ENCODE assay signal across 8 cellular contexts in genomic region chr2:90322977-90323376, GRCh38.
DNase-seq lines count a peak whose midpoint lies in the region; ATAC-seq, FAIRE-seq and TF ChIP-seq lines count a peak whose summit lies in the region.
"Not testable (repeated sequence)": the region's sequence is repeated elsewhere in the genome, so short reads cannot be mapped to it uniquely, and the experiment has no call there.

No MANE protein-coding gene starts in this region.

- not testable (repeated sequence) for TF ChIP-seq RAD21 in A549 (conservative IDR thresholded peaks at IDR 0.05 in 1 of 2, IDR thresholded peaks at IDR 0.05 in 1 of 2)

- DNase-seq in A549 (ENCODE audit: low read depth in 1 of 2, low spot score in 1 of 2); GM23338 (ENCODE audit: low spot score); activated CD8-positive, alpha-beta T cell treated with anti-CD3 and anti-CD28 coated beads, Interleukin-2, amount 10 ng/mL, durations not matched to agents 7 days and 5 days; chondrocyte (ENCODE audit: low spot score): not testable (repeated sequence)
- DNase-seq in kidney (peak; percentile 56), retina (peak; percentile 16)

- not testable (repeated sequence) for H3K4me1 Mint-ChIP-seq in GM23338; activated CD8-positive, alpha-beta T cell treated with anti-CD3 and anti-CD28 coated beads, Interleukin-2, amount 10 ng/mL, durations not matched to agents 7 days and 5 days (ENCODE audit: low read depth); activated naive CD4-positive, alpha-beta T cell treated with anti-CD3 and anti-CD28 coated beads, Interleukin-2, amount 50 U/mL, for 24 hours; chondrocyte (ENCODE audit: low read depth)

- POLR2A ChIA-PET in A549 (lab: Yijun Ruan, JAX); activated CD8-positive, alpha-beta T cell treated with anti-CD3 and anti-CD28 coated beads, Interleukin-2, amount 10 ng/mL, durations not matched to agents 7 days and 5 days (lab: Charles Lee): not testable (repeated sequence)

- H3K4me3 ChIP-seq in A549: peak overlapping the region; percentile 21; the same call in 1 of the 3 replicates
- H3K4me3 ChIP-seq in GM23338; kidney (ENCODE audit: low read length in 2 of 2): not testable (repeated sequence)
- peak overlapping the region; percentile 40 for H3K4me3 ChIP-seq in SU-DHL-6 (ENCODE audit: insufficient read depth, low read length, poor library complexity, severe bottlenecking)

- not testable (repeated sequence) for H3K4me1 ChIP-seq in A549; GM23338 (ENCODE audit: insufficient read depth); kidney (ENCODE audit: control insufficient read depth in 1 of 2, insufficient read depth in 1 of 2, low read depth in 1 of 2, low read length in 2 of 2)

- H3K9me3 ChIP-seq in A549; SU-DHL-6 (ENCODE audit: insufficient read depth, low read length); kidney (ENCODE audit: control insufficient read depth in 1 of 2, low read length in 2 of 2): not testable (repeated sequence)

- H3K27me3 ChIP-seq in GM23338 (ENCODE audit: insufficient read depth): peaks cover 18% of the 10 kb centered on the region
- H3K27me3 ChIP-seq in SU-DHL-6 (ENCODE audit: low read length): not testable (repeated sequence)

- TF ChIP-seq POLR2A in A549 (IDR thresholded peaks at IDR 0.05; ENCODE audit: low read length): not testable (repeated sequence)

- H3K27ac ChIP-seq in A549; GM23338 (ENCODE audit: low read depth); SU-DHL-6 (ENCODE audit: low read depth, low read length); kidney (ENCODE audit: low read depth in 2 of 2, low read length in 2 of 2): not testable (repeated sequence)

- not testable (repeated sequence) for H3K36me3 ChIP-seq in GM23338 (ENCODE audit: insufficient read depth); SU-DHL-6 (ENCODE audit: low read length); kidney (ENCODE audit: control insufficient read depth in 1 of 2, insufficient read depth in 2 of 2, low read length in 2 of 2)

- H3K9me3 Mint-ChIP-seq in GM23338; activated CD8-positive, alpha-beta T cell treated with anti-CD3 and anti-CD28 coated beads, Interleukin-2, amount 10 ng/mL, durations not matched to agents 7 days and 5 days (ENCODE audit: insufficient read depth); activated naive CD4-positive, alpha-beta T cell treated with anti-CD3 and anti-CD28 coated beads, Interleukin-2, amount 50 U/mL, for 24 hours; chondrocyte (ENCODE audit: low read depth): not testable (repeated sequence)

- CTCF ChIA-PET in A549 (lab: Yijun Ruan, JAX): interaction anchor here (0.6 kb wide), 1 partner anchor 1154 kb away, joined by 3 read pairs; no protein-coding TSS in a partner anchor
- CTCF ChIA-PET in activated CD8-positive, alpha-beta T cell treated with anti-CD3 and anti-CD28 coated beads, Interleukin-2, amount 10 ng/mL, durations not matched to agents 7 days and 5 days (lab: Charles Lee): not testable (repeated sequence)

- not testable (repeated sequence) for H3K27ac Mint-ChIP-seq in GM23338; activated naive CD4-positive, alpha-beta T cell treated with anti-CD3 and anti-CD28 coated beads, Interleukin-2, amount 50 U/mL, for 24 hours
- H3K27ac Mint-ChIP-seq in activated CD8-positive, alpha-beta T cell treated with anti-CD3 and anti-CD28 coated beads, Interleukin-2, amount 10 ng/mL, durations not matched to agents 7 days and 5 days: peak overlapping the region; percentile 80
- peak overlapping the region; percentile 63 for H3K27ac Mint-ChIP-seq in chondrocyte (ENCODE audit: unreplicated experiment)

- not testable (repeated sequence) for ATAC-seq in A549; GM23338; activated CD8-positive, alpha-beta T cell treated with anti-CD3 and anti-CD28 coated beads, Interleukin-2, amount 10 ng/mL, durations not matched to agents 7 days and 5 days

- intact Hi-C loops in kidney (cut with DNase I): not testable (repeated sequence)

- H3F3A ChIP-seq in GM23338 (replicated peaks; ENCODE audit: low read depth); SU-DHL-6 (ENCODE audit: insufficient read depth): not testable (repeated sequence)

- H3K4me3 Mint-ChIP-seq in GM23338: peak overlapping the region; percentile 52; the same call in 1 of the 3 replicates
- H3K4me3 Mint-ChIP-seq in activated CD8-positive, alpha-beta T cell treated with anti-CD3 and anti-CD28 coated beads, Interleukin-2, amount 10 ng/mL, durations not matched to agents 7 days and 5 days: peak overlapping the region; percentile 65
- H3K4me3 Mint-ChIP-seq in activated naive CD4-positive, alpha-beta T cell treated with anti-CD3 and anti-CD28 coated beads, Interleukin-2, amount 50 U/mL, for 24 hours: peak overlapping the region; percentile 59
- H3K4me3 Mint-ChIP-seq in chondrocyte (ENCODE audit: unreplicated experiment): peak overlapping the region; percentile 63

- not testable (repeated sequence) for H3K9me2 ChIP-seq in GM23338 (ENCODE audit: insufficient read depth); SU-DHL-6 (replicated peaks; ENCODE audit: insufficient read depth, low read length)

- WGBS in A549 (ENCODE audit: missing lambda C conversion rate): 4% methylated on average over 18 of the region's 28 CpGs

- TF ChIP-seq CTCF in A549 (IDR thresholded peaks at IDR 0.05); GM23338 (conservative IDR thresholded peaks at IDR 0.05; ENCODE audit: low read depth in 2 of 2); SU-DHL-6 (IDR thresholded peaks at IDR 0.05; ENCODE audit: insufficient read depth, low read length, poor library complexity, severe bottlenecking); chondrocyte (IDR thresholded peaks at IDR 0.05); kidney (IDR thresholded peaks at IDR 0.05; ENCODE audit: borderline replicate concordance, extremely low read depth, insufficient read depth): not testable (repeated sequence)

- H3K9ac ChIP-seq in SU-DHL-6 (ENCODE audit: low read length); kidney (ENCODE audit: low read length in 2 of 2): not testable (repeated sequence)

- not testable (repeated sequence) for FAIRE-seq in A549 (lab: Jason Lieb, UNC); kidney (lab: Jason Lieb, UNC)

- H3K79me2 ChIP-seq in GM23338 (replicated peaks; ENCODE audit: insufficient read depth); SU-DHL-6 (ENCODE audit: insufficient read depth, low read length): not testable (repeated sequence)

- H3K4me2 ChIP-seq in A549 (peak overlapping the region; percentile 74), GM23338 (peak overlapping the region; percentile 60; the same call in 1 of the 2 replicates), SU-DHL-6 (ENCODE audit: low read depth, low read length, poor library complexity, severe bottlenecking) (peak overlapping the region; percentile 38)

- H3K36me3 Mint-ChIP-seq in GM23338 (ENCODE audit: low read depth); activated CD8-positive, alpha-beta T cell treated with anti-CD3 and anti-CD28 coated beads, Interleukin-2, amount 10 ng/mL, durations not matched to agents 7 days and 5 days (ENCODE audit: low read depth); activated naive CD4-positive, alpha-beta T cell treated with anti-CD3 and anti-CD28 coated beads, Interleukin-2, amount 50 U/mL, for 24 hours; chondrocyte (ENCODE audit: low read depth): not testable (repeated sequence)

- not testable (repeated sequence) for H3K27me3 Mint-ChIP-seq in GM23338 (ENCODE audit: insufficient read depth, low read depth, poor library complexity); activated CD8-positive, alpha-beta T cell treated with anti-CD3 and anti-CD28 coated beads, Interleukin-2, amount 10 ng/mL, durations not matched to agents 7 days and 5 days (ENCODE audit: low read depth); activated naive CD4-positive, alpha-beta T cell treated with anti-CD3 and anti-CD28 coated beads, Interleukin-2, amount 50 U/mL, for 24 hours; chondrocyte (ENCODE audit: low read depth)

- not testable (repeated sequence) for TF ChIP-seq EP300 in A549 (IDR thresholded peaks at IDR 0.05)

- not testable (repeated sequence) for H4K20me1 ChIP-seq in GM23338 (replicated peaks; ENCODE audit: insufficient read depth); SU-DHL-6 (ENCODE audit: low read depth, low read length)

- H2AFZ ChIP-seq in GM23338; SU-DHL-6 (ENCODE audit: low read depth, low read length, severe bottlenecking): not testable (repeated sequence)

TF ChIP-seq in A549, 52 proteins besides CTCF, POLR2A, EP300 and RAD21:
- TF ChIP-seq RNF2 (IDR thresholded peaks at IDR 0.05; ENCODE audit: borderline replicate concordance, low read depth): peak; percentile 71; the same call in 1 of the 2 replicates

TF ChIP-seq in GM23338, 12 proteins besides CTCF, POLR2A, EP300 and RAD21:
- TF ChIP-seq EZH2 (IDR thresholded peaks at IDR 0.05; ENCODE audit: low read depth, unreplicated experiment): peak; percentile 87
TF ChIP-seq in GM23338: peak in this region for 1; not testable (repeated sequence) for 11.
